7 cellular contexts compared by ENCODE assay signal in the genomic region with DNA sequence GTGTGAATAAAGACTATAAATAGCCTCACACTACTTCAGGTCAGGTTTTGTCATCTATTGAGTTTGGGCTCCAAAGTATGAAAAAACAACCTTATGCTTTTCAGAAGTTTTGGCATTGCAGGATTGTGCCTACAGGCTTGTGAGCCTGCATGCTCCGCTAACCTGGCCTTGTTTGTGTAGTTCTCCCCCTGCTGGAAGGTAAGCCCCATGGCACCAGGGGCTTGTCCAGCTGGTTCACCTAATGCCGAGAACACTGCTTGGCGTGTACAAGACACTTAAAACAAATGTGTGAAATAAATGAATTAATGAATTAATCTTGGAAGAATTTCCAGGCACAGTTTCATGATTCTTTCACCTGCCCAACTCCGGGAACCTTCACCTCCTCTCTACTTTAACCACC.
DNase-seq lines count a peak whose midpoint lies in the region; ATAC-seq and TF ChIP-seq lines count a peak whose summit lies in the region.

No MANE protein-coding gene starts in this region.

- peak; percentile 76 for TF ChIP-seq CTCF in GM12874 (IDR thresholded peaks at IDR 0.05; ENCODE audit: insufficient read depth, low read depth, low read length)

- peak; percentile 71 for ATAC-seq in HG02610 (IDR thresholded peaks at IDR 0.05; ENCODE audit: unreplicated experiment)

- DNase-seq in NCI-H128 (lab: John Stamatoyannopoulos, UW; ENCODE audit: unreplicated experiment) (peak; percentile 52), T-helper 1 cell (peak; percentile 18 to 79 (median 44)), amniotic epithelial cell (ENCODE audit: low read depth) (peak; percentile 54), hippocampal formation (lab: John Stamatoyannopoulos, UW) (peak; percentile 13 to 22)
- DNase-seq in stimulated activated CD4-positive, alpha-beta T cell treated with anti-CD3 and anti-CD28 coated beads, Interleukin-15, amount 100 ng/mL, for 24 hours: peak; percentile 70

Comparison
In these comparisons a context has a peak if more than half of its experiments do, and no peak if none do; other contexts are left out.
1. Peak in every context shown above with its lines: DNase-seq and ATAC-seq.
2. DNase-seq: peak in every context shown above with its lines; median percentile 70 in stimulated activated CD4-positive, alpha-beta T cell treated with anti-CD3 and anti-CD28 coated beads, Interleukin-15, amount 100 ng/mL, for 24 hours; 54 in amniotic epithelial cell; 52 in NCI-H128; 44 in T-helper 1 cell; 18 in hippocampal formation.